28 cellular contexts compared by ENCODE assay signal in genomic region chr20:7516631-7517051, GRCh38.
DNase-seq lines count a peak whose midpoint lies in the region; ATAC-seq and TF ChIP-seq lines count a peak whose summit lies in the region.
"Had no signal": no experiment of that assay in that cellular context is flagged by ENCODE, and none has a peak within 500 bp of the region (broad histone marks: within the 10 kb centered on the region; RNA-seq: fewer than 3 reads in every experiment).

No MANE protein-coding gene starts in this region.

- peaks cover 2% of the 10 kb centered on the region for H3K9me3 Mint-ChIP-seq in nephron
- H3K9me3 Mint-ChIP-seq: endodermal cell, WTC11 had no signal

- peak overlapping the region; percentile 77 to 82 (median 79) for H3K27ac Mint-ChIP-seq in nephron
- H3K27ac Mint-ChIP-seq: CD8-positive, alpha-beta T cell; endodermal cell; HFFc6; natural killer cell treated with Interleukin-12 subunit alpha and Interleukin-12 subunit beta and Interleukin-15 and Interleukin-18, amount 100 ng/mL, for 72 hours; WTC11 had no signal

- no peak for ATAC-seq in GM19023 (IDR thresholded peaks at IDR 0.05; ENCODE audit: unreplicated experiment)
- ATAC-seq in HG02763 (IDR thresholded peaks at IDR 0.05; ENCODE audit: unreplicated experiment): no peak
- ATAC-seq: CD8-positive, alpha-beta T cell; foreskin keratinocyte; K562; left cardiac atrium; natural killer cell treated with Interleukin-12 subunit alpha and Interleukin-12 subunit beta and Interleukin-15 and Interleukin-18, amount 100 ng/mL, for 72 hours; WTC11 had no signal

- intact Hi-C loops in esophagus muscularis mucosa (cut with DNase I): no loop called here

- H3K27ac ChIP-seq in esophagus muscularis mucosa (replicated peaks in 1 of 4): no peak overlapping the region
- H3K27ac ChIP-seq: cardiac muscle cell, foreskin keratinocyte, testis had no signal

- peak; percentile 36 for DNase-seq in ELR (ENCODE audit: low read depth)
- DNase-seq in NCI-H1092 treated with DMSO at 0.1 percent for 48 hours (lab: John Stamatoyannopoulos, UW): peak; percentile 73
- DNase-seq in fibroblast of peridontal ligament (ENCODE audit: extremely low read depth): peak; percentile 87
- no peak for DNase-seq in esophagus muscularis mucosa (ENCODE audit: extremely low spot score)
- DNase-seq: activated CD4-positive, alpha-beta T cell treated with anti-CD3 and anti-CD28 coated beads, Interleukin-2, amount 50 U/mL, for 48 hours; activated CD8-positive, alpha-beta memory T cell treated with anti-CD3 and anti-CD28 coated beads, Interleukin-2, amount 50 U/mL, for 4 hours; activated naive CD4-positive, alpha-beta T cell treated with anti-CD3 and anti-CD28 coated beads, Interleukin-2, amount 50 U/mL, for 16 hours; anterior cingulate cortex; CD8-positive, alpha-beta T cell; DMS153; endodermal cell; foreskin keratinocyte; HFFc6; left cardiac atrium; NCI-H1436 treated with DMSO at 0.1 percent for 48 hours; NCI-H69; stimulated activated CD4-positive, alpha-beta T cell treated with anti-CD3 and anti-CD28 coated beads, Interleukin-12 subunit alpha, Interleukin-12 subunit beta, amount 100 ng/mL, for 4 hours; stimulated activated CD4-positive, alpha-beta T cell treated with anti-CD3 and anti-CD28 coated beads, Interleukin-4, amount 100 ng/mL, for 4 hours; stimulated activated naive CD4-positive, alpha-beta T cell; T-helper 9 cell; testis had no signal

- no peak overlapping the region for H3K4me3 ChIP-seq in esophagus muscularis mucosa
- H3K4me3 ChIP-seq: cardiac muscle cell, K562, testis had no signal

- H3K9me3 ChIP-seq in esophagus muscularis mucosa: no peaks in the 10 kb centered on the region
- H3K9me3 ChIP-seq: testis had no signal

- H3K4me3 Mint-ChIP-seq in nephron: peak overlapping the region in 1 of 3 experiments; percentile 37
- H3K4me3 Mint-ChIP-seq: CD8-positive, alpha-beta T cell; endodermal cell; HFFc6; natural killer cell treated with Interleukin-12 subunit alpha and Interleukin-12 subunit beta and Interleukin-15 and Interleukin-18, amount 100 ng/mL, for 72 hours; WTC11 had no signal

- no peaks in the 10 kb centered on the region for H3K36me3 Mint-ChIP-seq in nephron (ENCODE audit: low read depth)
- H3K36me3 Mint-ChIP-seq: CD8-positive, alpha-beta T cell; natural killer cell treated with Interleukin-12 subunit alpha and Interleukin-12 subunit beta and Interleukin-15 and Interleukin-18, amount 100 ng/mL, for 72 hours; WTC11 had no signal

- H3K4me1 ChIP-seq in esophagus muscularis mucosa: no peaks in the 10 kb centered on the region
- H3K4me1 ChIP-seq: testis had no signal

- TF ChIP-seq POLR2A in esophagus muscularis mucosa (IDR thresholded peaks at IDR 0.05; ENCODE audit: low read depth): no peak

- H3K36me3 ChIP-seq in esophagus muscularis mucosa: no peaks in the 10 kb centered on the region
- H3K36me3 ChIP-seq: cardiac muscle cell had no signal

- TF ChIP-seq CTCF in nephron (IDR thresholded peaks at IDR 0.05; ENCODE audit: unreplicated experiment in 3 of 3) (no peak), esophagus muscularis mucosa (IDR thresholded peaks at IDR 0.05) (no peak)

- peaks cover 24% of the 10 kb centered on the region for H3K4me1 Mint-ChIP-seq in nephron
- H3K4me1 Mint-ChIP-seq: endodermal cell, WTC11 had no signal

- no peak for TF ChIP-seq EP300 in esophagus muscularis mucosa (IDR thresholded peaks at IDR 0.05)

- no peaks in the 10 kb centered on the region for H3K27me3 Mint-ChIP-seq in nephron (ENCODE audit: low read depth)
- H3K27me3 Mint-ChIP-seq: natural killer cell treated with Interleukin-12 subunit alpha and Interleukin-12 subunit beta and Interleukin-15 and Interleukin-18, amount 100 ng/mL, for 72 hours had no signal

- no peaks in the 10 kb centered on the region for H3K27me3 ChIP-seq in esophagus muscularis mucosa
- H3K27me3 ChIP-seq: cardiac muscle cell, foreskin keratinocyte, testis had no signal

- 61% methylated on average over 5 of the region's 5 CpGs for WGBS in esophagus muscularis mucosa
